8 cellular contexts compared by ENCODE assay signal in the genomic region with DNA sequence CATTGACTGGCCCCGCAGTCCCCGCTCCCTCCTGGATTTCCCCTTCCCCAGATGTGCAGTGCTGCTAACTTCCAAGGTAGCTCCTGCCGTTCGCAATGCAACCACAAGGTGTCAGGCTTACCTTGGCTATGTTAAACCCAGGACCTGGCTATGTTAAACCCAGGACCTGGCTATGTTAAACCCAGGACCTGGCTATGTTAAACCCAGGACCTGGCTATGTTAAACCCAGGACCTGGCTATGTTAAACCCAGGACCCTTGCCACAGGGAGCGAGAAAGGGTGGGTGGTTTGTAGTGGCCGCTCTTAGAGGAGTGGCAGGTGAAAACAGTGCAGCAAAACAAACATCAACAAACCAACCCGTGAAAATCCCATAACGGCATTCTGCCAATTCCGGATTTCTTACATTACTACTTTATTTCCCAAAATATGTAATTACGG. TPM values are rescaled to one million over a fixed set of nuclear protein-coding genes. Genes with fewer than 3 reads are reported as not detected.
A peak's percentile ranks its signal among the peaks of the same experiment; 100 is the strongest.
DNase-seq lines count a peak whose midpoint lies in the region; ATAC-seq, FAIRE-seq and TF ChIP-seq lines count a peak whose summit lies in the region.

No MANE protein-coding gene starts in this region.

- dilution Hi-C loops in keratinocyte (cut with MboI; ENCODE audit: extremely low pct_ligation_motif_present, low sequenced_read_pairs) = no loop called here

- H4K8ac ChIP-seq in H9 (replicated peaks; ENCODE audit: insufficient read length, low read depth, low read length) = no peak overlapping the region

- no peak overlapping the region for H3K23ac ChIP-seq in H9 (ENCODE audit: insufficient read length, low read depth, low read length)

- no peak overlapping the region for H2BK15ac ChIP-seq in H9 (ENCODE audit: low read depth, low read length)

- H3K9me3 Mint-ChIP-seq in H9 = peaks cover 0 to 2% of the 10 kb centered on the region in 2 experiments; a peak in 2 of 5 replicates
- no peaks in the 10 kb centered on the region for H3K9me3 Mint-ChIP-seq in stimulated activated memory B cell treated with anti-CD40 and anti-IgM and Interleukin-4, amounts not matched to agents 10 μg/mL and 1 μg/mL and 100 μg/mL, for 72 hours

- H2BK20ac ChIP-seq in H9 (ENCODE audit: low read depth, low read length, poor library complexity, severe bottlenecking) = no peak overlapping the region

- DNase-seq in G401 (ENCODE audit: low spot score) (peak; percentile 64), H9 (peak; percentile 88), NCI-H1105 (lab: John Stamatoyannopoulos, UW) (peak; percentile 80), T47D (ENCODE audit: low read depth in 1 of 2, low spot score in 1 of 2) (peak; percentile 84 to 92), keratinocyte (ENCODE audit: low read depth, low spot score) (no peak)
- DNase-seq in stimulated activated CD4-positive, alpha-beta T cell treated with anti-CD3 and anti-CD28 coated beads, Interleukin-2, amount 100 ng/mL, for 24 hours = peak; percentile 73 to 79

- no peak overlapping the region for H4K91ac ChIP-seq in H9 (ENCODE audit: insufficient read length, low read depth, low read length)

- H3K4me2 ChIP-seq in H9 (ENCODE audit: insufficient read depth, insufficient read length, low read length) (no peak overlapping the region), keratinocyte (ENCODE audit: control insufficient read depth, extremely low read depth, insufficient read depth, low read depth, low read length) (no peak overlapping the region)

- no peak overlapping the region for H3K4ac ChIP-seq in H9 (ENCODE audit: low read depth, low read length)

- H3K9ac ChIP-seq in H9 (ENCODE audit: extremely low read depth, insufficient read length, low read length) (no peak overlapping the region), keratinocyte (ENCODE audit: control insufficient read depth, extremely low read depth, insufficient read depth, low read length) (no peak overlapping the region)

- ATAC-seq in stimulated activated memory B cell treated with anti-CD40 and anti-IgM and Interleukin-4, amounts not matched to agents 10 μg/mL and 1 μg/mL and 100 μg/mL, for 72 hours = no peak

- no peaks in the 10 kb centered on the region for H3K79me1 ChIP-seq in H9 (ENCODE audit: insufficient read depth, low read depth, low read length, poor library complexity, severe bottlenecking)

- no peak overlapping the region for H2BK5ac ChIP-seq in H9 (ENCODE audit: insufficient read length, low read length)

- H3K4me3 Mint-ChIP-seq in H9 = no peak overlapping the region
- no peak overlapping the region for H3K4me3 Mint-ChIP-seq in stimulated activated memory B cell treated with anti-CD40 and anti-IgM and Interleukin-4, amounts not matched to agents 10 μg/mL and 1 μg/mL and 100 μg/mL, for 72 hours

- H2AK5ac ChIP-seq in H9 (ENCODE audit: insufficient read length, low read length) = no peak overlapping the region

- peaks cover 16 to 19% of the 10 kb centered on the region in 2 experiments for H3K4me1 Mint-ChIP-seq in H9
- peaks cover 25% of the 10 kb centered on the region for H3K4me1 Mint-ChIP-seq in stimulated activated memory B cell treated with anti-CD40 and anti-IgM and Interleukin-4, amounts not matched to agents 10 μg/mL and 1 μg/mL and 100 μg/mL, for 72 hours

- H3K23me2 ChIP-seq in H9 (ENCODE audit: insufficient read length, low read depth, low read length, poor library complexity, severe bottlenecking) = peaks cover 15% of the 10 kb centered on the region

- H3K27me3 Mint-ChIP-seq in H9 (ENCODE audit: low read depth) = peaks cover 43% of the 10 kb centered on the region
- H3K27me3 Mint-ChIP-seq in stimulated activated memory B cell treated with anti-CD40 and anti-IgM and Interleukin-4, amounts not matched to agents 10 μg/mL and 1 μg/mL and 100 μg/mL, for 72 hours = peaks cover 44% of the 10 kb centered on the region

- no peak overlapping the region for H3K27ac ChIP-seq in H9 (ENCODE audit: insufficient read length, low read depth, low read length)
- H3K27ac ChIP-seq in VCaP = no peak overlapping the region
- no peak overlapping the region for H3K27ac ChIP-seq in keratinocyte (ENCODE audit: control insufficient read depth, insufficient read depth, low read length)

- peaks cover 9% of the 10 kb centered on the region for H3K27me3 ChIP-seq in H9 (ENCODE audit: insufficient read depth, low read length)
- H3K27me3 ChIP-seq in keratinocyte (ENCODE audit: control insufficient read depth, extremely low read depth, insufficient read depth, low read length) = peaks cover 44% of the 10 kb centered on the region

- H4K20me1 ChIP-seq in H9 (ENCODE audit: control insufficient read depth, insufficient read depth, insufficient read length) (no peaks in the 10 kb centered on the region), keratinocyte (ENCODE audit: control insufficient read depth, extremely low read depth, insufficient read depth, low read length) (no peaks in the 10 kb centered on the region)

- no peak overlapping the region for H2BK120ac ChIP-seq in H9 (ENCODE audit: low read depth, low read length, poor library complexity, severe bottlenecking)

- H3K9me3 ChIP-seq in H9 (ENCODE audit: control insufficient read depth, low read depth, low read length) = no peaks in the 10 kb centered on the region
- no peaks in the 10 kb centered on the region for H3K9me3 ChIP-seq in keratinocyte (ENCODE audit: control insufficient read depth, low read depth, low read length)

- H3K36me3 Mint-ChIP-seq in H9 (ENCODE audit: insufficient read depth in 1 of 3, low read depth in 3 of 3) = peaks cover 0 to 3% (median 0%) of the 10 kb centered on the region in 3 experiments; a peak in 2 of 7 replicates
- no peaks in the 10 kb centered on the region for H3K36me3 Mint-ChIP-seq in stimulated activated memory B cell treated with anti-CD40 and anti-IgM and Interleukin-4, amounts not matched to agents 10 μg/mL and 1 μg/mL and 100 μg/mL, for 72 hours

- H3K18ac ChIP-seq in H9 (ENCODE audit: insufficient read length, low read depth, low read length) = no peak overlapping the region

- no peak overlapping the region for H3K27ac Mint-ChIP-seq in H9
- no peak overlapping the region for H3K27ac Mint-ChIP-seq in stimulated activated memory B cell treated with anti-CD40 and anti-IgM and Interleukin-4, amounts not matched to agents 10 μg/mL and 1 μg/mL and 100 μg/mL, for 72 hours

- WGBS in H9 (ENCODE audit: extremely low coverage, insufficient read length, low lambda C conversion rate) = no CpG with 5 or more reads among the region's 10 CpGs

- in situ Hi-C loops in G401 (cut with HindIII; ENCODE audit: low sequenced_read_pairs) = loop anchor here (25.0 kb wide), 1 partner anchor 431 kb away; no protein-coding TSS in a partner anchor
- in situ Hi-C loops in T47D (cut with HindIII; ENCODE audit: low pct_unique_long_range_greater_than_20kb, low sequenced_read_pairs) = loop anchor here (25.0 kb wide), 1 partner anchor 431 kb away; no protein-coding TSS in a partner anchor

- FAIRE-seq in keratinocyte (lab: Jason Lieb, UNC) = peak; percentile 73

- H3K36me3 ChIP-seq in keratinocyte (ENCODE audit: control insufficient read depth in 2 of 2, extremely low read depth in 1 of 2, insufficient read depth in 2 of 2, low read length in 2 of 2) = no peaks in the 10 kb centered on the region

- TF ChIP-seq CTCF in H9 (conservative IDR thresholded peaks at IDR 0.05) (peak; percentile 73), VCaP (conservative IDR thresholded peaks at IDR 0.05) (peak; percentile 79), keratinocyte (optimal IDR thresholded peaks at IDR 0.05 in 1 of 3, IDR thresholded peaks at IDR 0.05 in 1 of 3, conservative IDR thresholded peaks at IDR 0.05 in 1 of 3; ENCODE audit: extremely low read depth in 1 of 3, insufficient read depth in 2 of 3, low read length in 3 of 3) (peak; percentile 71 to 84 (median 75))

- H2AFZ ChIP-seq in H9 (ENCODE audit: low read length) (no peak overlapping the region), keratinocyte (ENCODE audit: control insufficient read depth, low read length) (no peak overlapping the region)

- H3K56ac ChIP-seq in H9 (ENCODE audit: insufficient read length, low read depth, low read length) = no peak overlapping the region

- H4K5ac ChIP-seq in H9 (ENCODE audit: insufficient read length, low read depth, low read length) = no peak overlapping the region

- H3K14ac ChIP-seq in H9 (ENCODE audit: insufficient read depth, low read length) = no peak overlapping the region

- H2BK12ac ChIP-seq in H9 (ENCODE audit: insufficient read length, low read depth, low read length) = no peak overlapping the region

- H3K9me1 ChIP-seq in keratinocyte (ENCODE audit: control insufficient read depth, extremely low read depth, insufficient read depth, low read length) = no peaks in the 10 kb centered on the region

- peaks cover 3% of the 10 kb centered on the region; the same call in 1 of the 2 replicates for H3K4me1 ChIP-seq in H9 (ENCODE audit: insufficient read depth, low read length)
- H3K4me1 ChIP-seq in keratinocyte (ENCODE audit: control insufficient read depth, extremely low read depth, insufficient read depth, low read length) = peaks cover 17% of the 10 kb centered on the region

- H3K79me2 ChIP-seq in H9 (ENCODE audit: insufficient read depth, low read length) (no peaks in the 10 kb centered on the region), keratinocyte (ENCODE audit: control insufficient read depth, insufficient read depth, low read length) (no peaks in the 10 kb centered on the region)

- no peak overlapping the region for H3K4me3 ChIP-seq in keratinocyte (ENCODE audit: control insufficient read depth in 2 of 3, extremely low read depth in 1 of 3, insufficient read depth in 2 of 3, low read depth in 1 of 3, low read length in 3 of 3)

- no peak overlapping the region for H3T11ph ChIP-seq in H9 (ENCODE audit: low read length)

RNA-seq across cellular contexts. Expression of gene ADAMTS8, which starts 2.9 kb away (rescaled TPM):
- total RNA-seq in G401 (2014; rRNA removed; shearing (Covaris generic)) = not detected in 2 replicates
- total RNA-seq in H9 (2021) = 4.9 and 5.0 TPM in 2 replicates
- polyA plus RNA-seq in keratinocyte = 0.05 TPM in 1 of 3 replicates, not detected in the others
- polyA plus RNA-seq in keratinocyte (2011; ENCODE audit: low read depth) = not detected
- not detected in 2 replicates for polyA plus RNA-seq in keratinocyte (2011; cell fraction: cytosol; rRNA removed)
- polyA plus RNA-seq in keratinocyte (2011; cell fraction: nucleus; rRNA removed) = 0.08 and 0.09 TPM in 2 replicates
- polyA plus RNA-seq in keratinocyte (2012; ENCODE audit: low replicate concordance) = not detected in 2 replicates
- 0.20 TPM in 1 of 3 replicates, not detected in the others for polyA minus RNA-seq in keratinocyte
- polyA minus RNA-seq in keratinocyte (2011; cell fraction: cytosol; rRNA and poly(A)+ RNA removed) = not detected
- not detected in 2 replicates for polyA minus RNA-seq in keratinocyte (2011; cell fraction: nucleus; rRNA and poly(A)+ RNA removed)

RNA-seq across cellular contexts. Expression of gene ADAMTS15, which starts 17.1 kb away (rescaled TPM):
- not detected in 2 replicates for total RNA-seq in G401 (2014; rRNA removed; shearing (Covaris generic))
- total RNA-seq in H9 (2021) = 1.3 and 1.5 TPM in 2 replicates
- polyA plus RNA-seq in keratinocyte = 0.30 to 1.2 TPM (median 0.30 TPM) in 3 replicates
- polyA plus RNA-seq in keratinocyte (2011; ENCODE audit: low read depth) = 0.12 TPM
- 0.08 and 0.12 TPM in 2 replicates for polyA plus RNA-seq in keratinocyte (2011; cell fraction: cytosol; rRNA removed)
- polyA plus RNA-seq in keratinocyte (2011; cell fraction: nucleus; rRNA removed) = 1.0 TPM in 2 replicates
- polyA plus RNA-seq in keratinocyte (2012; ENCODE audit: low replicate concordance) = 0.45 and 1.8 TPM in 2 replicates
- polyA minus RNA-seq in keratinocyte = 0.76 to 3.5 TPM (median 0.90 TPM) in 3 replicates
- not detected for polyA minus RNA-seq in keratinocyte (2011; cell fraction: cytosol; rRNA and poly(A)+ RNA removed)
- 1.4 and 1.7 TPM in 2 replicates for polyA minus RNA-seq in keratinocyte (2011; cell fraction: nucleus; rRNA and poly(A)+ RNA removed)
